Comparison of ENCODE assay signal across 17 cellular contexts in genomic region chr18:55743701-55744100, GRCh38.
"Had no signal": no experiment of that assay in that cellular context is flagged by ENCODE, and none has a peak within 500 bp of the region (broad histone marks: within the 10 kb centered on the region; RNA-seq: fewer than 3 reads in every experiment).

No MANE protein-coding gene starts in this region.

- H3K9me3 ChIP-seq: SK-N-SH had no signal

- H3K9ac ChIP-seq: SK-N-SH had no signal

- H3K4me2 ChIP-seq: SK-N-SH had no signal

- H3K27ac ChIP-seq: HL-60, RWPE1 had no signal

- DNase-seq: Karpas-422, KG1, MM.1S, NCI-H1092 treated with DMSO at 0.1 percent for 48 hours, NCI-H1436, NCI-H187, NCI-H2029, NCI-H2081 treated with DMSO at 0.1 percent for 48 hours, NCI-H2227 treated with DMSO at 0.1 percent for 48 hours, NCI-H524, NCI-H69, NCI-H774, SHP77, SK-N-SH, SW 1271 had no signal
